ENCODE assay signal across 24 cellular contexts in the genomic region with DNA sequence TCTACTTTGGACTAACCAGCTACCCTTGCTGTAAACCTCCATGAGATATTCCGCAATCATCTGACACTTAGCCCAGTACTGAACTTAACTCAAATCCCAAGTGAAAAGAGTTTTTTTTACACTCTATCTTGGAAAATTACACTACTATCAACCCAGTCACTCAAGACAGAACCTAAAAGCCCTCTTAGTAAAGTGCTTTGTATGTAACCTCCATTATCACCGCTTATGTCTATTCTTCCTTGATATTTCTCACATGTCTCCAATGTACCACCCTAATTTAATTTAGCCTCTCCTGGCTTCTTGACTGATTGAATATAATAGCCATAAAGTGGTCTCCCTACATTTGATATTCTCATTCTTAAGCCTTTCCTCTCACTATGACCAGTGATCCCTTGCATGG.
"Had no signal": no experiment of that assay in that cellular context is flagged by ENCODE, and none has a peak within 500 bp of the region (broad histone marks: within the 10 kb centered on the region; RNA-seq: fewer than 3 reads in every experiment).

No MANE protein-coding gene starts in this region.

- H3K36me3 ChIP-seq: MG63 had no signal

- DNase-seq: IMR-90, Karpas-422, KG1, MG63, NCI-H1092, NCI-H1417 treated with DMSO at 0.1 percent for 48 hours, NCI-H146, NCI-H1694 treated with DMSO at 0.1 percent for 48 hours, NCI-H1930, NCI-H2081, NCI-H2107, NCI-H2171 treated with DMSO at 0.1 percent for 48 hours, NCI-H226, NCI-H446, NCI-H510A, NCI-H524 treated with DMSO at 0.1 percent for 48 hours, NCI-H69, NCI-H774, SHP77, T-helper 1 cell had no signal

- ATAC-seq: HepG2, Panc1, SK-N-SH treated with all-trans-retinoic acid at 6 μM for 48 hours had no signal

- H3K9me3 ChIP-seq: MG63 had no signal

- H3K4me3 ChIP-seq: MG63 had no signal

- H3K27me3 ChIP-seq: MG63 had no signal

- H3K27ac ChIP-seq: RWPE1 had no signal
